In genomic region chr2:230712443-230713330, GRCh38 we compare ENCODE assay signal across 8 cellular contexts. TPM values are rescaled to one million over a fixed set of nuclear protein-coding genes. Genes with fewer than 3 reads are reported as not detected.
DNase-seq lines count a peak whose midpoint lies in the region; ATAC-seq and TF ChIP-seq lines count a peak whose summit lies in the region.

CAB39 (plus strand) TSS chr2:230712842; CDS start chr2:230760002, 47,160 bp downstream.

- no peaks in the 10 kb centered on the region for H3K27me3 ChIP-seq in thymus (ENCODE audit: control insufficient read depth, insufficient read depth)

- peak within 1 kb of the TSS; percentile 91 to 99 for H3K27ac Mint-ChIP-seq in activated naive CD4-positive, alpha-beta T cell treated with anti-CD3 and anti-CD28 coated beads, Interleukin-2, amount 50 U/mL, for 72 hours
- H3K27ac Mint-ChIP-seq in glutamatergic neuron (ENCODE audit: unreplicated experiment) (peak within 1 kb of the TSS; percentile 94), osteocyte (ENCODE audit: unreplicated experiment) (peak within 1 kb of the TSS; percentile 90)

- under 1% methylated on average over 110 of the region's 110 CpGs for WGBS in thymus

- H3K4me1 Mint-ChIP-seq in glutamatergic neuron (ENCODE audit: low read depth, unreplicated experiment): peaks cover 17% of the 10 kb centered on the region
- H3K4me1 Mint-ChIP-seq in osteocyte (ENCODE audit: unreplicated experiment): peaks cover 36% of the 10 kb centered on the region

- H3K9me3 Mint-ChIP-seq in activated naive CD4-positive, alpha-beta T cell treated with anti-CD3 and anti-CD28 coated beads, Interleukin-2, amount 50 U/mL, for 72 hours: no peaks in the 10 kb centered on the region
- H3K9me3 Mint-ChIP-seq in glutamatergic neuron (ENCODE audit: unreplicated experiment) (peaks cover 4% of the 10 kb centered on the region), osteocyte (ENCODE audit: unreplicated experiment) (no peaks in the 10 kb centered on the region)

- H3K4me3 ChIP-seq in NB4 (ENCODE audit: low read depth, low read length) (peak within 1 kb of the TSS; percentile 78), thymus (ENCODE audit: low read length) (peak within 1 kb of the TSS; percentile 96)

- H3K4me1 ChIP-seq in thymus (ENCODE audit: control insufficient read depth, insufficient read depth, low read length): peaks cover 8% of the 10 kb centered on the region

- peaks cover 13% of the 10 kb centered on the region for H3K27me3 Mint-ChIP-seq in glutamatergic neuron (ENCODE audit: unreplicated experiment)
- no peaks in the 10 kb centered on the region for H3K27me3 Mint-ChIP-seq in osteocyte (ENCODE audit: unreplicated experiment)

- TF ChIP-seq POLR2A in NB4 (IDR thresholded peaks at IDR 0.05; ENCODE audit: extremely low read depth, insufficient read length): peak; percentile 68

- no peaks in the 10 kb centered on the region for H3K9me3 ChIP-seq in thymus (ENCODE audit: control insufficient read depth)

- peak; percentile 95 for DNase-seq in GM10266 (ENCODE audit: extremely low spot score)
- peak; percentile 99 for DNase-seq in NB4 (ENCODE audit: low read depth)
- peak; percentile 89 to 90 for DNase-seq in activated naive CD4-positive, alpha-beta T cell treated with anti-CD3 and anti-CD28 coated beads, Interleukin-2, amount 50 U/mL, for 72 hours (ENCODE audit: low spot score in 2 of 2)
- peak; percentile 93 for DNase-seq in glutamatergic neuron
- DNase-seq in osteocyte (ENCODE audit: extremely low spot score, unreplicated experiment): peak; percentile 96

- peak within 1 kb of the TSS; percentile 92 for H3K27ac ChIP-seq in thymus (ENCODE audit: low read depth)

- peaks cover 20 to 30% of the 10 kb centered on the region in 2 donors for H3K36me3 Mint-ChIP-seq in activated naive CD4-positive, alpha-beta T cell treated with anti-CD3 and anti-CD28 coated beads, Interleukin-2, amount 50 U/mL, for 72 hours
- H3K36me3 Mint-ChIP-seq in glutamatergic neuron (ENCODE audit: unreplicated experiment) (no peaks in the 10 kb centered on the region), osteocyte (ENCODE audit: unreplicated experiment) (peaks cover 3% of the 10 kb centered on the region)

- no peaks in the 10 kb centered on the region for H3K36me3 ChIP-seq in thymus (ENCODE audit: control insufficient read depth, insufficient read depth)

- H3K4me3 Mint-ChIP-seq in glutamatergic neuron (ENCODE audit: unreplicated experiment) (peak within 1 kb of the TSS; percentile 96), osteocyte (ENCODE audit: unreplicated experiment) (peak within 1 kb of the TSS; percentile 98)

- ATAC-seq in HG02571 (IDR thresholded peaks at IDR 0.05; ENCODE audit: unreplicated experiment): peak; percentile 79
- peak; percentile 89 for ATAC-seq in SK-N-SH treated with all-trans-retinoic acid at 6 μM for 48 hours
- peak; percentile 86 to 90 for ATAC-seq in activated naive CD4-positive, alpha-beta T cell treated with anti-CD3 and anti-CD28 coated beads, Interleukin-2, amount 50 U/mL, for 72 hours

- TF ChIP-seq CTCF in GM10266 (IDR thresholded peaks at IDR 0.05; ENCODE audit: control insufficient read depth, insufficient read depth, low read depth, missing control alignments): peak; percentile 98
- peak; percentile 63 for TF ChIP-seq CTCF in NB4 (IDR thresholded peaks at IDR 0.05; ENCODE audit: low read depth, low read length)
- TF ChIP-seq CTCF in glutamatergic neuron (IDR thresholded peaks at IDR 0.05; ENCODE audit: partially characterized antibody, unreplicated experiment): peak; percentile 69
- TF ChIP-seq CTCF in osteocyte (IDR thresholded peaks at IDR 0.05): peak; percentile 94

TF ChIP-seq in SK-N-SH treated with all-trans-retinoic acid at 6 μM for 48 hours, 23 proteins besides CTCF, POLR2A, EP300 and RAD21:
- TF ChIP-seq, protein P1, sequence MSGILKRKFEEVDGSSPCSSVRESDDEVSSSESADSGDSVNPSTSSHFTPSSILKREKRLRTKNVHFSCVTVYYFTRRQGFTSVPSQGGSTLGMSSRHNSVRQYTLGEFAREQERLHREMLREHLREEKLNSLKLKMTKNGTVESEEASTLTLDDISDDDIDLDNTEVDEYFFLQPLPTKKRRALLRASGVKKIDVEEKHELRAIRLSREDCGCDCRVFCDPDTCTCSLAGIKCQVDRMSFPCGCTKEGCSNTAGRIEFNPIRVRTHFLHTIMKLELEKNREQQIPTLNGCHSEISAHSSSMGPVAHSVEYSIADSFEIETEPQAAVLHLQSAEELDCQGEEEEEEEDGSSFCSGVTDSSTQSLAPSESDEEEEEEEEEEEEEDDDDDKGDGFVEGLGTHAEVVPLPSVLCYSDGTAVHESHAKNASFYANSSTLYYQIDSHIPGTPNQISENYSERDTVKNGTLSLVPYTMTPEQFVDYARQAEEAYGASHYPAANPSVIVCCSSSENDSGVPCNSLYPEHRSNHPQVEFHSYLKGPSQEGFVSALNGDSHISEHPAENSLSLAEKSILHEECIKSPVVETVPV (CRISPR knock-in tag; IDR thresholded peaks at IDR 0.05): no peak
- TF ChIP-seq TSHZ2 (CRISPR knock-in tag; IDR thresholded peaks at IDR 0.05): peak; percentile 36; the same call in 1 of the 2 replicates
- TF ChIP-seq ZC3H10 (CRISPR knock-in tag; IDR thresholded peaks at IDR 0.05): no peak
- TF ChIP-seq ZFP30 (CRISPR knock-in tag; IDR thresholded peaks at IDR 0.05): no peak
- TF ChIP-seq PATZ1 (CRISPR knock-in tag; IDR thresholded peaks at IDR 0.05; ENCODE audit: borderline replicate concordance): peak; percentile 42; the same call in 1 of the 2 replicates
- TF ChIP-seq TOX (CRISPR knock-in tag; IDR thresholded peaks at IDR 0.05; ENCODE audit: borderline replicate concordance): no peak
- no peak for TF ChIP-seq RARB (CRISPR knock-in tag; IDR thresholded peaks at IDR 0.05)
TF ChIP-seq in SK-N-SH treated with all-trans-retinoic acid at 6 μM for 48 hours: peak in this region for 2.

RNA-seq across cellular contexts. Expression of gene CAB39, which starts in this region (rescaled TPM):
- 100 to 1,000 TPM; 104 to 123 TPM for total RNA-seq in activated naive CD4-positive, alpha-beta T cell treated with anti-CD3 and anti-CD28 coated beads, Interleukin-2, amount 50 U/mL, for 72 hours
- total RNA-seq in glutamatergic neuron (ENCODE audit: unreplicated experiment) (60.3 TPM), osteocyte (40.8 and 43.2 TPM in 2 replicates)
- polyA plus RNA-seq in thymus: 49.2 TPM

Comparison
In these comparisons a context has a peak if more than half of its experiments do, and no peak if none do; other contexts are left out.
1. Peak in every context shown above with its lines: DNase-seq, ATAC-seq, H3K4me3 ChIP-seq and H3K27ac ChIP-seq.